ENCODE assay signal across 13 cellular contexts in the genomic region with DNA sequence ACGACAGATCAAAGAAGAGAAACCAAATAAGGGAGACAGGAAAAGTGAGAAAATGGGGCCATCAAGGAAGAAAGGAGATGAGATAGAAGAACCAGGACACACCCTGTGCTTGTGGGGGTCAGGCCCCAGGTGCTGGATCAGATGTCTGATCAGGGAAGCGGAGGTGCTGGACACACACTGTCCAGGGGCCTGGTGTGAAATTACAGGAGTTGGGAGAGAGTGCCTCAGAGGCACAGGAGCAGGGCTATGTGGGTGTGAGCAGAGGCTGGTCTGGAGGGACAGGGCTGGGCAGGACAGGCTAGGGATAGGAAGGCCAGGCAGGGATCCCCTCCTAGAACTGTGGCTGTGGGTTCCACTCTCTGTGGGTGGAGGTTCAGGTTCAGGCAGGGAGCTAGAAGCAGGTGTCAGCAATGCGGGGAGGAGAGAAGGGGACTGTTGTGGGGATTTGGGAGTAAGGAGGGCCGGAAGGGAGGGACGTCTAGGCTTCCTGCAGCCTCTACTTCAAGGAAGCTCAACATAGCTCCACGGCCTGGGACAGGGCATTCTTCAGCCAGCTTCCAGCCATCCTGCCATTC. TPM values are rescaled to one million over a fixed set of nuclear protein-coding genes. Genes with fewer than 3 reads are reported as not detected.
DNase-seq lines count a peak whose midpoint lies in the region; ATAC-seq and TF ChIP-seq lines count a peak whose summit lies in the region.
"Had no signal": no experiment of that assay in that cellular context is flagged by ENCODE, and none has a peak within 500 bp of the region (broad histone marks: within the 10 kb centered on the region; RNA-seq: fewer than 3 reads in every experiment).

No MANE protein-coding gene starts in this region.

- no peak for DNase-seq in AG04450 (ENCODE audit: low read depth, low spot score)
- DNase-seq in DND-41: no peak
- DNase-seq in adipocyte (ENCODE audit: low read depth): no peak
- no peak for DNase-seq in upper lobe of right lung
- DNase-seq in NCI-H1417 (lab: John Stamatoyannopoulos, UW): no peak
- DNase-seq in UCSD-AML1 (lab: John Stamatoyannopoulos, UW; ENCODE audit: unreplicated experiment): no peak
- DNase-seq in kidney tubule cell (ENCODE audit: low spot score): no peak
- DNase-seq: amniotic stem cell, dermis blood vessel endothelial cell had no signal

- no peak for TF ChIP-seq CTCF in AG04450 (IDR thresholded peaks at IDR 0.05; ENCODE audit: low read depth, low read length)
- no peak for TF ChIP-seq CTCF in DND-41 (IDR thresholded peaks at IDR 0.05; ENCODE audit: borderline replicate concordance, extremely low read depth, low read length, poor library complexity, severe bottlenecking)
- TF ChIP-seq CTCF in nephron (IDR thresholded peaks at IDR 0.05; ENCODE audit: unreplicated experiment in 3 of 3): no peak
- no peak for TF ChIP-seq CTCF in upper lobe of right lung (IDR thresholded peaks at IDR 0.05)

- CTCF ChIA-PET in AG04450 (lab: Charles Lee): interaction anchor here (0.6 to 17.0 kb wide), 36 partner anchors 8 to 389 kb away, joined by 3 to 1351 read pairs (median 6); a partner anchor contains a TSS

- H3K36me3 ChIP-seq in DND-41 (ENCODE audit: insufficient read depth, low read length): no peaks in the 10 kb centered on the region
- H3K36me3 ChIP-seq in adipocyte (ENCODE audit: control insufficient read depth, insufficient read depth, low read length, severe bottlenecking): no peaks in the 10 kb centered on the region
- no peaks in the 10 kb centered on the region for H3K36me3 ChIP-seq in upper lobe of right lung
- H3K36me3 ChIP-seq: prostate gland had no signal

- peak overlapping the region; percentile 2 for H3K27ac ChIP-seq in AG04450 (ENCODE audit: low read depth, low read length)
- 0 out of 2 replicates have a peak overlapping the region, but pooled peaks have one; percentile 11 for H3K27ac ChIP-seq in DND-41 (ENCODE audit: low read length)
- H3K27ac ChIP-seq in upper lobe of right lung: no peak overlapping the region
- H3K27ac ChIP-seq: prostate gland had no signal

- H3K4me3 Mint-ChIP-seq in nephron: peak overlapping the region in 2 of 3 experiments; percentile 13 to 32

- no peaks in the 10 kb centered on the region for H3K9me3 Mint-ChIP-seq in nephron

- intact Hi-C loops in upper lobe of right lung (cut with DNase I): loop anchor here (5.0 kb wide), 1 partner anchor 39 kb away; a partner anchor contains a TSS

- H3K27me3 ChIP-seq in AG04450 (ENCODE audit: control insufficient read depth, insufficient read depth, low read length) (peaks cover 8% of the 10 kb centered on the region), DND-41 (ENCODE audit: insufficient read depth, low read length, poor library complexity) (no peaks in the 10 kb centered on the region), adipocyte (replicated peaks; ENCODE audit: control insufficient read depth, insufficient read depth, low read length) (peaks cover 12% of the 10 kb centered on the region), upper lobe of right lung (no peaks in the 10 kb centered on the region)

- H3K4me1 ChIP-seq in DND-41 (ENCODE audit: insufficient read depth, low read length) (peaks cover 13% of the 10 kb centered on the region), adipocyte (ENCODE audit: control insufficient read depth, insufficient read depth, low read length) (peaks cover 15% of the 10 kb centered on the region), upper lobe of right lung (peaks cover 10% of the 10 kb centered on the region)
- H3K4me1 ChIP-seq: prostate gland had no signal

- ATAC-seq in DND-41 (ENCODE audit: insufficient read depth, low read depth) (no peak), upper lobe of right lung (no peak)

- H3K9ac ChIP-seq in DND-41 (ENCODE audit: low read depth, low read length) (no peak overlapping the region), adipocyte (ENCODE audit: low read length) (peak overlapping the region; percentile 21)

- no peaks in the 10 kb centered on the region for H3K36me3 Mint-ChIP-seq in nephron (ENCODE audit: low read depth)

- no peak overlapping the region for H3K4me3 ChIP-seq in AG04450 (ENCODE audit: low read depth, low read length)
- no peak overlapping the region for H3K4me3 ChIP-seq in DND-41 (ENCODE audit: low read depth in 1 of 2, low read length in 2 of 2)
- H3K4me3 ChIP-seq in adipocyte (ENCODE audit: low read length): no peak overlapping the region
- H3K4me3 ChIP-seq in upper lobe of right lung: no peak overlapping the region
- H3K4me3 ChIP-seq: prostate gland had no signal

- H3K27me3 Mint-ChIP-seq in nephron (ENCODE audit: low read depth): peaks cover 10% of the 10 kb centered on the region

- peaks cover 88% of the 10 kb centered on the region for H3K4me1 Mint-ChIP-seq in nephron

- peak overlapping the region; percentile 76 to 93 (median 83) for H3K27ac Mint-ChIP-seq in nephron

- POLR2A ChIA-PET in AG04450 (lab: Yijun Ruan, JAX): interaction anchor here (1.8 kb wide), 1 partner anchor 22 kb away, joined by 4 read pairs; a partner anchor contains a TSS

- no peak overlapping the region for H3K4me2 ChIP-seq in DND-41 (ENCODE audit: insufficient read depth, low read length)

- no peaks in the 10 kb centered on the region for H3K79me2 ChIP-seq in DND-41 (ENCODE audit: insufficient read depth, low read length)

- H3K9me3 ChIP-seq in AG04450 (ENCODE audit: control insufficient read depth, insufficient read depth, low read length) (no peaks in the 10 kb centered on the region), DND-41 (ENCODE audit: insufficient read depth, low read length, severe bottlenecking) (no peaks in the 10 kb centered on the region), adipocyte (ENCODE audit: control insufficient read depth, low read length) (no peaks in the 10 kb centered on the region), upper lobe of right lung (no peaks in the 10 kb centered on the region)
- H3K9me3 ChIP-seq: prostate gland had no signal

- no peaks in the 10 kb centered on the region for H4K20me1 ChIP-seq in DND-41 (ENCODE audit: insufficient read depth, low read length)

- peak overlapping the region; percentile 49 for H2AFZ ChIP-seq in DND-41 (ENCODE audit: low read depth, low read length)

RNA-seq across cellular contexts. Expression of a gene that starts 8.4 kb away (rescaled TPM):
- polyA plus RNA-seq in AG04450 (2011; rRNA removed): not detected in 2 replicates
- not detected in 2 replicates for polyA minus RNA-seq in AG04450 (2011; rRNA and poly(A)+ RNA removed)
- not detected for total RNA-seq in upper lobe of right lung
- total RNA-seq: activated CD8-positive, alpha-beta memory T cell treated with anti-CD3 and anti-CD28 coated beads for 36 hours; dermis blood vessel endothelial cell had no signal
- polyA plus RNA-seq: BJ had no signal

RNA-seq across cellular contexts. Expression of a gene that starts 17.1 kb away (rescaled TPM):
- polyA plus RNA-seq in AG04450 (2011; rRNA removed): 10.2 and 14.8 TPM in 2 replicates
- 8.1 and 14.1 TPM in 2 replicates for polyA minus RNA-seq in AG04450 (2011; rRNA and poly(A)+ RNA removed)
- total RNA-seq in upper lobe of right lung: 6.9 TPM

RNA-seq across cellular contexts. Expression of a gene that starts 21.8 kb away (rescaled TPM):
- 1.5 and 2.3 TPM in 2 replicates for polyA plus RNA-seq in AG04450 (2011; rRNA removed)
- polyA minus RNA-seq in AG04450 (2011; rRNA and poly(A)+ RNA removed): 1.7 and 1.8 TPM in 2 replicates
- 13.3 TPM for total RNA-seq in upper lobe of right lung

RNA-seq across cellular contexts. Expression of a gene that starts 37.4 kb away (rescaled TPM):
- 5.0 and 5.4 TPM in 2 replicates for polyA plus RNA-seq in AG04450 (2011; rRNA removed)
- 6.5 and 7.6 TPM in 2 replicates for polyA minus RNA-seq in AG04450 (2011; rRNA and poly(A)+ RNA removed)
- total RNA-seq in upper lobe of right lung: 13.1 TPM

RNA-seq across cellular contexts. Expression of a gene that starts 47.6 kb away (rescaled TPM):
- polyA plus RNA-seq in AG04450 (2011; rRNA removed): 1.5 TPM in 2 replicates
- polyA minus RNA-seq in AG04450 (2011; rRNA and poly(A)+ RNA removed): 4.3 and 4.7 TPM in 2 replicates
- total RNA-seq in upper lobe of right lung: 4.6 TPM
